Comparison of ENCODE assay signal across 23 cellular contexts in the genomic region with DNA sequence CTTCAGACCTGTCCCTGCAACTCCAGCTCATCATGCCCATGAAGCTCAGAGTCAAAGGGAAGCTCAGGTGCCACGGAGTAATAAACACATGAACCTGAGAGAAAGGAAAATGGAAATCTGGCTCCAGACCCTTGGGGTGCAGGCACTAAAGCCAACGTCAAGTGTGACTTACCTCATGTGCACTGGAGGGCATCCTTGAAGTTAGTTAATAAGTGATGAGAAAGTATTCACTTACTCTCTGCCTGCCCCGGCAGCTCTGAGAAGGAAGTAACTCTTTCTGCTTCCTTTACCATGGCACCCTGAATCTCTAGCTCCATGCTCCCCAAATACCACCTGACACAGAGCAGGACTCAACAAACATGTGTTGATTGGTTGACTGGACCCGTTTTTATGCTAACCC. TPM values are rescaled to one million over a fixed set of nuclear protein-coding genes. Genes with fewer than 3 reads are reported as not detected.
DNase-seq lines count a peak whose midpoint lies in the region; ATAC-seq, FAIRE-seq and TF ChIP-seq lines count a peak whose summit lies in the region.
"Had no signal": no experiment of that assay in that cellular context is flagged by ENCODE, and none has a peak within 500 bp of the region (broad histone marks: within the 10 kb centered on the region; RNA-seq: fewer than 3 reads in every experiment).

No MANE protein-coding gene starts in this region.

- WGBS in body of pancreas, 2 donors: 12 to 17% methylated on average over 4 of the region's 4 CpGs
- WGBS in pancreas, 2 donors: 18 to 19% methylated on average over 4 of the region's 4 CpGs

- FAIRE-seq in pancreas (lab: Jason Lieb, UNC): no peak

- no peak overlapping the region for H3K27ac Mint-ChIP-seq in naive thymus-derived CD8-positive, alpha-beta T cell
- H3K27ac Mint-ChIP-seq: CD14-positive monocyte; CD8-positive, alpha-beta memory T cell; GM23338; H9 had no signal

- H3K27me3 Mint-ChIP-seq in naive thymus-derived CD8-positive, alpha-beta T cell: peaks cover 2 to 36% (median 16%) of the 10 kb centered on the region in 5 donors

- H3K36me3 Mint-ChIP-seq in naive thymus-derived CD8-positive, alpha-beta T cell: peaks cover 0 to 6% (median 0%) of the 10 kb centered on the region in 3 donors
- H3K36me3 Mint-ChIP-seq: CD14-positive monocyte; CD8-positive, alpha-beta memory T cell had no signal

- intact Hi-C loops in body of pancreas (cut with DNase I) (no loop called here), left colon (cut with DNase I, micrococcal nuclease) (no loop called here), pancreas (cut with DNase I) (no loop called here)

- TF ChIP-seq CTCF in body of pancreas (IDR thresholded peaks at IDR 0.05) (no peak), pancreas (IDR thresholded peaks at IDR 0.05) (no peak)

- no peak overlapping the region for H3K4me3 ChIP-seq in body of pancreas
- no peak overlapping the region for H3K4me3 ChIP-seq in pancreas
- H3K4me3 ChIP-seq: GM23338, MG63 had no signal

- peak; percentile 36 for DNase-seq in Caki2 (ENCODE audit: low read depth)
- peak in 2 of 4 donors; percentile 32 to 33 for DNase-seq in body of pancreas
- no peak for DNase-seq in left colon
- no peak for DNase-seq in pancreas
- DNase-seq in naive thymus-derived CD8-positive, alpha-beta T cell: no peak
- DNase-seq: BE2C; CD8-positive, alpha-beta memory T cell; DMS153; H9; IMR-90; KG1; MG63; NCI-H1105 treated with DMSO at 0.1 percent for 48 hours; NCI-H146; NCI-H2029; NCI-H446 treated with DMSO at 0.1 percent for 48 hours; NCI-H526; SHP77 treated with DMSO at 0.1 percent for 48 hours had no signal

- H3K9me3 ChIP-seq in body of pancreas (no peaks in the 10 kb centered on the region), pancreas (no peaks in the 10 kb centered on the region)
- H3K9me3 ChIP-seq: BE2C had no signal

- H3K27me3 ChIP-seq in body of pancreas: no peaks in the 10 kb centered on the region
- H3K27me3 ChIP-seq in pancreas: no peaks in the 10 kb centered on the region
- H3K27me3 ChIP-seq: MG63 had no signal

- peaks cover 0 to 1% (median 0%) of the 10 kb centered on the region in 4 donors for H3K4me1 Mint-ChIP-seq in naive thymus-derived CD8-positive, alpha-beta T cell
- H3K4me1 Mint-ChIP-seq: CD14-positive monocyte had no signal

- H3K9me3 Mint-ChIP-seq in naive thymus-derived CD8-positive, alpha-beta T cell: peaks cover 0 to 29% (median 8%) of the 10 kb centered on the region in 9 donors
- H3K9me3 Mint-ChIP-seq: GM23338 had no signal

- POLR2A ChIA-PET in naive thymus-derived CD8-positive, alpha-beta T cell (lab: Charles Lee): no interaction called here

- H3K36me3 ChIP-seq in body of pancreas (replicated peaks in 1 of 2; ENCODE audit: insufficient read depth in 1 of 2, low read depth in 2 of 2) (no peaks in the 10 kb centered on the region), pancreas (no peaks in the 10 kb centered on the region)
- H3K36me3 ChIP-seq: BE2C, MG63 had no signal

- H3K27ac ChIP-seq in body of pancreas (peak overlapping the region in 2 of 4 donors; percentile 21 to 49), pancreas (peak overlapping the region in 1 of 4 donors; percentile 31)

- no peak for TF ChIP-seq POLR2A in body of pancreas (IDR thresholded peaks at IDR 0.05)

- in situ Hi-C loops in Caki2 (cut with HindIII; ENCODE audit: low pct_unique_long_range_greater_than_20kb, low sequenced_read_pairs): no loop called here

- no peak overlapping the region for H3K4me3 Mint-ChIP-seq in naive thymus-derived CD8-positive, alpha-beta T cell
- H3K4me3 Mint-ChIP-seq: CD14-positive monocyte; CD8-positive, alpha-beta memory T cell; GM23338; H9 had no signal

- ATAC-seq in body of pancreas (peak; percentile 63), left colon (peak; percentile 61), pancreas (peak; percentile 53 to 68 (median 61)), HG02678 (IDR thresholded peaks at IDR 0.05; ENCODE audit: unreplicated experiment) (no peak), GM18498 (IDR thresholded peaks at IDR 0.05; ENCODE audit: unreplicated experiment) (no peak)
- ATAC-seq in naive thymus-derived CD8-positive, alpha-beta T cell: no peak
- ATAC-seq: GM23338, Panc1 had no signal

- H3K4me1 ChIP-seq in body of pancreas (peaks cover 30% of the 10 kb centered on the region), pancreas (peaks cover 9 to 11% (median 11%) of the 10 kb centered on the region in 3 donors)
- H3K4me1 ChIP-seq: BE2C had no signal

RNA-seq across cellular contexts. Expression of gene AGAP1, which starts 21.4 kb away (rescaled TPM):
- total RNA-seq in Caki2 (2014; rRNA removed; shearing (Covaris generic); ENCODE audit: low replicate concordance): 5.0 and 5.3 TPM in 2 replicates
- 10 to 100 TPM; 21.3 to 32.6 TPM for total RNA-seq in body of pancreas
- 10 to 100 TPM; 61.3 to 78.5 TPM for total RNA-seq in left colon
- total RNA-seq in pancreas: 10 to 100 TPM; 16.1 to 27.6 (median 19.4) TPM
- polyA plus RNA-seq in pancreas: 1 to 10 TPM; 5.0 to 6.8 TPM
- under 1 TPM; 0.47 to 0.52 TPM for total RNA-seq in naive thymus-derived CD8-positive, alpha-beta T cell
- under 1 TPM in 2 of 3 donors, not detected in 1; 0.03 to 0.10 TPM for polyA plus RNA-seq in naive thymus-derived CD8-positive, alpha-beta T cell
- polyA plus RNA-seq: CD14-positive monocyte had no signal

Comparison
In these comparisons a context has a peak if more than half of its experiments do, and no peak if none do; other contexts are left out.
1. ATAC-seq: peak in body of pancreas (single experiment), left colon (single experiment) and pancreas (4 of 4); none in naive thymus-derived CD8-positive, alpha-beta T cell (0 of 2), HG02678 (single experiment) and GM18498 (single experiment).